Comparison of ENCODE assay signal across 24 cellular contexts in genomic region chr19:8089664-8090601, GRCh38. TPM values are rescaled to one million over a fixed set of nuclear protein-coding genes. Genes with fewer than 3 reads are reported as not detected.
DNase-seq lines count a peak whose midpoint lies in the region; ATAC-seq, FAIRE-seq and TF ChIP-seq lines count a peak whose summit lies in the region.
"Had no signal": no experiment of that assay in that cellular context is flagged by ENCODE, and none has a peak within 500 bp of the region (broad histone marks: within the 10 kb centered on the region; RNA-seq: fewer than 3 reads in every experiment).

No MANE protein-coding gene starts in this region.

- H3K27me3 Mint-ChIP-seq in progenitor cell of endocrine pancreas (no peaks in the 10 kb centered on the region), mesothelial cell of epicardium (ENCODE audit: low read depth) (no peaks in the 10 kb centered on the region)
- H3K27me3 Mint-ChIP-seq: CD4-positive, alpha-beta T cell; IgD-negative memory B cell had no signal

- no peak for TF ChIP-seq CTCF in A549 (IDR thresholded peaks at IDR 0.05)
- no peak for TF ChIP-seq CTCF in K562 (IDR thresholded peaks at IDR 0.05 in 2 of 3, conservative IDR thresholded peaks at IDR 0.05 in 1 of 3; ENCODE audit: insufficient read depth in 2 of 3, low read depth in 1 of 3, low read length in 3 of 3)
- no peak for TF ChIP-seq CTCF in progenitor cell of endocrine pancreas (IDR thresholded peaks at IDR 0.05; ENCODE audit: unreplicated experiment)
- no peak for TF ChIP-seq CTCF in mesothelial cell of epicardium (IDR thresholded peaks at IDR 0.05; ENCODE audit: unreplicated experiment)

- no TSS peak for BruUV-seq in K562 (replicated peaks; lab: Mats Ljungman, UMichigan)

- H2AFZ ChIP-seq in K562 (ENCODE audit: low read depth, low read length): no peak overlapping the region
- H2AFZ ChIP-seq: GM23248 had no signal

- H3K9ac ChIP-seq in HUES64 (ENCODE audit: low read depth, low read length) (no peak overlapping the region), K562 (ENCODE audit: insufficient read depth in 1 of 2, low read depth in 2 of 2, low read length in 2 of 2) (no peak overlapping the region; a peak in 1 of 4 replicates)
- H3K9ac ChIP-seq: BLaER1, GM23248 had no signal

- ATAC-seq in A549 (peak in 1 of 2 experiments; percentile 56; a peak in 2 of 6 replicates), K562 (no peak), HG03108 (IDR thresholded peaks at IDR 0.05; ENCODE audit: unreplicated experiment) (no peak)

- 67% methylated on average over 10 of the region's 19 CpGs for WGBS in A549 (ENCODE audit: missing lambda C conversion rate)
- WGBS in HUES64: 92% methylated on average over 19 of the region's 19 CpGs
- WGBS in K562 (ENCODE audit: insufficient coverage, low coverage, missing lambda C conversion rate): 72% methylated on average over 14 of the region's 19 CpGs

- POLR2A ChIA-PET in A549 (lab: Yijun Ruan, JAX): no interaction called here
- POLR2A ChIA-PET in K562 (lab: Yijun Ruan, JAX): interaction anchor here (0.6 kb wide), 1 partner anchor 78 kb away, joined by 3 read pairs; no protein-coding TSS in a partner anchor

- CTCF ChIA-PET in A549 (lab: Yijun Ruan, JAX) (no interaction called here), K562 (lab: Yijun Ruan, JAX; ENCODE audit: low intra/inter-chr PET ratio) (no interaction called here)

- FAIRE-seq in A549 (lab: Jason Lieb, UNC) (no peak), K562 (lab: Jason Lieb, UNC) (no peak)
- FAIRE-seq: RCC 7860 had no signal

- H3K36me3 ChIP-seq in HUES64 (ENCODE audit: insufficient read depth, low read length) (peaks cover 65% of the 10 kb centered on the region), K562 (ENCODE audit: control insufficient read depth, insufficient read depth, low read length) (no peaks in the 10 kb centered on the region)
- H3K36me3 ChIP-seq: BLaER1, SJSA1 had no signal

- H3K27ac Mint-ChIP-seq in progenitor cell of endocrine pancreas: peak overlapping the region; percentile 23
- no peak overlapping the region for H3K27ac Mint-ChIP-seq in mesothelial cell of epicardium
- H3K27ac Mint-ChIP-seq: CD4-positive, alpha-beta T cell; IgD-negative memory B cell had no signal

- H3K27me3 ChIP-seq in HUES64 (ENCODE audit: insufficient read depth, low read length) (no peaks in the 10 kb centered on the region), K562 (ENCODE audit: control insufficient read depth in 2 of 2, insufficient read depth in 2 of 2, low read length in 2 of 2) (no peaks in the 10 kb centered on the region)
- H3K27me3 ChIP-seq: BLaER1, SJSA1 had no signal

- H3K4me3 ChIP-seq in A549 (no peak overlapping the region), HUES64 (ENCODE audit: low read length) (no peak overlapping the region), K562 (no peak overlapping the region)
- H3K4me3 ChIP-seq: BLaER1, GM23248, SJSA1 had no signal

- intact Hi-C loops in K562 (cut with micrococcal nuclease): loop anchor here (5.0 kb wide), 1 partner anchor 52 kb away; no protein-coding TSS in a partner anchor

- H3K9me1 ChIP-seq in K562 (ENCODE audit: control insufficient read depth, insufficient read depth, low read length): no peaks in the 10 kb centered on the region

- H3K9me3 Mint-ChIP-seq in progenitor cell of endocrine pancreas (ENCODE audit: low read depth) (peaks cover 2% of the 10 kb centered on the region), mesothelial cell of epicardium (peaks cover 4% of the 10 kb centered on the region)
- H3K9me3 Mint-ChIP-seq: CD4-positive, alpha-beta T cell had no signal

- H3K27ac ChIP-seq in A549 (no peak overlapping the region), HUES64 (ENCODE audit: low read depth, low read length) (peak overlapping the region; percentile 18; the same call in 1 of the 2 replicates), K562 (ENCODE audit: extremely low read depth, low read depth, low read length) (no peak overlapping the region)
- H3K27ac ChIP-seq: BLaER1, GM23248, SJSA1 had no signal

- H4K20me1 ChIP-seq in K562 (replicated peaks; ENCODE audit: control insufficient read depth, insufficient read depth, low read length): no peaks in the 10 kb centered on the region
- H4K20me1 ChIP-seq: BLaER1 had no signal

- in situ Hi-C loops in K562 (cut with MboI): no loop called here

- no peaks in the 10 kb centered on the region for H3K79me2 ChIP-seq in K562 (ENCODE audit: control insufficient read depth, insufficient read depth, low read length)

- H3K36me3 Mint-ChIP-seq in progenitor cell of endocrine pancreas (ENCODE audit: insufficient read depth): peaks cover 26% of the 10 kb centered on the region
- H3K36me3 Mint-ChIP-seq in mesothelial cell of epicardium: peaks cover 42% of the 10 kb centered on the region
- H3K36me3 Mint-ChIP-seq: IgD-negative memory B cell had no signal

- no peak for DNase-seq in A549 (ENCODE audit: low read depth in 1 of 2, low spot score in 1 of 2)
- DNase-seq in K562 (ENCODE audit: extremely low read depth in 1 of 4, low spot score in 3 of 4): peak in 1 of 4 experiments; percentile 39
- DNase-seq in progenitor cell of endocrine pancreas (ENCODE audit: low spot score, unreplicated experiment): no peak
- no peak for DNase-seq in retina
- no peak for DNase-seq in mesothelial cell of epicardium (ENCODE audit: low spot score in 2 of 2, unreplicated experiment in 2 of 2)
- DNase-seq: CD4-positive, alpha-beta T cell; COR-L47; DMS 273 treated with DMSO at 0.1 percent for 48 hours; GM23248; HCEC 1CT; Kasumi-1; NCI-H1417; NCI-H1694 treated with DMSO at 0.1 percent for 48 hours; NCI-H2081 treated with DMSO at 0.1 percent for 48 hours; NCI-H2171 treated with DMSO at 0.1 percent for 48 hours; NCI-H524 treated with DMSO at 0.1 percent for 48 hours had no signal

- H3K4me1 ChIP-seq in A549 (peaks cover 7% of the 10 kb centered on the region; the same call in 1 of the 3 replicates), HUES64 (ENCODE audit: insufficient read depth, low read length) (no peaks in the 10 kb centered on the region), K562 (replicated peaks in 1 of 2; ENCODE audit: control insufficient read depth in 2 of 2, insufficient read depth in 2 of 2, low read length in 2 of 2) (peaks cover 15 to 36% of the 10 kb centered on the region in 2 experiments)
- H3K4me1 ChIP-seq: BLaER1, SJSA1 had no signal

- H3K9me3 ChIP-seq in A549: no peaks in the 10 kb centered on the region; the same call in 2 of the 3 replicates
- peaks cover 2% of the 10 kb centered on the region; the same call in 1 of the 2 replicates for H3K9me3 ChIP-seq in HUES64 (ENCODE audit: insufficient read depth, low read depth, low read length)
- no peaks in the 10 kb centered on the region; the same call in 1 of the 2 replicates for H3K9me3 ChIP-seq in K562 (replicated peaks; ENCODE audit: control insufficient read depth, insufficient read depth, low read depth, low read length)

- TF ChIP-seq RAD21 in A549 (conservative IDR thresholded peaks at IDR 0.05 in 1 of 2, IDR thresholded peaks at IDR 0.05 in 1 of 2): no peak
- no peak for TF ChIP-seq RAD21 in K562 (CRISPR knock-in tag; conservative IDR thresholded peaks at IDR 0.05 in 1 of 2, IDR thresholded peaks at IDR 0.05 in 1 of 2)

- TF ChIP-seq EP300 in A549 (IDR thresholded peaks at IDR 0.05) (no peak), K562 (IDR thresholded peaks at IDR 0.05; ENCODE audit: low read length) (no peak)

- no peak overlapping the region for H3K4me2 ChIP-seq in A549
- no peak overlapping the region for H3K4me2 ChIP-seq in K562 (ENCODE audit: insufficient read depth, low read length)
- H3K4me2 ChIP-seq: BLaER1 had no signal

- H3K4me3 Mint-ChIP-seq in progenitor cell of endocrine pancreas (ENCODE audit: low read depth) (no peak overlapping the region), mesothelial cell of epicardium (no peak overlapping the region)
- H3K4me3 Mint-ChIP-seq: CD4-positive, alpha-beta T cell; IgD-negative memory B cell had no signal

- H3K4me1 Mint-ChIP-seq in progenitor cell of endocrine pancreas (ENCODE audit: low read depth) (peaks cover 6% of the 10 kb centered on the region), mesothelial cell of epicardium (no peaks in the 10 kb centered on the region)
- H3K4me1 Mint-ChIP-seq: IgD-negative memory B cell had no signal

- no peak for TF ChIP-seq POLR2A in A549 (IDR thresholded peaks at IDR 0.05; ENCODE audit: low read length)
- TF ChIP-seq POLR2A in K562 (conservative IDR thresholded peaks at IDR 0.05): no peak

RNA-seq across cellular contexts. Expression of gene CCL25, which starts 37.4 kb away (rescaled TPM):
- polyA plus RNA-seq in A549 (2011; rRNA removed) (not detected in 2 replicates), A549 (2017; fragmentation: RNase III; extraction: RNeasy Plus Mini Kit Qiagen cat#74134 plus additional on column Dnase treatment) (not detected in 3 replicates), K562 (2011; rRNA removed) (0.15 TPM in 1 of 2 replicates, not detected in the other), K562 (2014; fragmentation: Illumina TruSeq; extraction: Trizol) (not detected in 2 replicates), K562 (2014; fragmentation: Nextera tagmentation; extraction: Ambion mirVana) (not detected), K562 (2014; rRNA removed) (not detected in 2 replicates)
- not detected in 2 replicates for polyA plus RNA-seq in A549 (2012; cell fraction: cytosol; rRNA removed)
- 0.24 TPM in 1 of 2 replicates, not detected in the other for polyA plus RNA-seq in A549 (2012; cell fraction: nucleus; rRNA removed)
- not detected in 2 replicates for polyA minus RNA-seq in A549 (2011; rRNA and poly(A)+ RNA removed)
- not detected for polyA plus RNA-seq in HUES64 (2013, experiment 1 of 2)
- polyA plus RNA-seq in HUES64 (2013, experiment 2 of 2): not detected
- not detected in 2 replicates for total RNA-seq in K562 (2011; cell fraction: chromatin; rRNA removed; ENCODE audit: low replicate concordance)
- total RNA-seq in K562 (2011; cell fraction: nucleolus; rRNA removed): not detected in 2 replicates
- not detected in 2 replicates for total RNA-seq in K562 (2011; cell fraction: nucleoplasm; rRNA removed)
- total RNA-seq in K562 (2014; rRNA removed) (not detected in 2 replicates), K562 (2014; rRNA removed; fragmentation: Illumina TruSeq; extraction: Trizol) (not detected in 2 replicates), K562 (2015; rRNA removed; fragmentation: Illumina TruSeq; extraction: Trizol) (not detected in 2 replicates), K562 (2021) (not detected in 2 replicates), progenitor cell of endocrine pancreas (not detected in 2 replicates), mesothelial cell of epicardium (0.29 to 0.42 TPM in 2 of 3 replicates, not detected in the other)
- polyA plus RNA-seq in K562 (2011; cell fraction: cytosol; rRNA removed): 0.07 and 0.18 TPM in 2 replicates
- polyA plus RNA-seq in K562 (2011; cell fraction: nucleus; rRNA removed): 0.14 TPM in 1 of 2 replicates, not detected in the other
- 0.10 TPM in 1 of 2 replicates, not detected in the other for polyA plus RNA-seq in K562 (2012)
- polyA minus RNA-seq in K562 (2011; rRNA and poly(A)+ RNA removed): not detected in 2 replicates
- not detected in 2 replicates for polyA minus RNA-seq in K562 (2011; cell fraction: cytosol; rRNA and poly(A)+ RNA removed)
- polyA minus RNA-seq in K562 (2011; cell fraction: nucleus; rRNA and poly(A)+ RNA removed): not detected in 2 replicates
- total RNA-seq: CD4-positive, alpha-beta T cell; GM23248; MCF 10A; SJSA1 had no signal
- polyA plus RNA-seq: GM23248 had no signal

RNA-seq across cellular contexts. Expression of gene FBN3, which starts 59.5 kb away (rescaled TPM):
- polyA plus RNA-seq in A549 (2011; rRNA removed) (0.01 TPM in 1 of 2 replicates, not detected in the other), A549 (2017; fragmentation: RNase III; extraction: RNeasy Plus Mini Kit Qiagen cat#74134 plus additional on column Dnase treatment) (not detected in 3 replicates), K562 (2011; rRNA removed) (0.08 and 0.11 TPM in 2 replicates), K562 (2014; fragmentation: Illumina TruSeq; extraction: Trizol) (not detected in 2 replicates), K562 (2014; fragmentation: Nextera tagmentation; extraction: Ambion mirVana) (under 1 TPM in 1 of 2 experiments, not detected in 1; 0.01 TPM), K562 (2014; rRNA removed) (0.01 and 0.03 TPM in 2 replicates)
- polyA plus RNA-seq in A549 (2012; cell fraction: cytosol; rRNA removed): under 0.01 TPM in 2 replicates
- 0.01 and 0.02 TPM in 2 replicates for polyA plus RNA-seq in A549 (2012; cell fraction: nucleus; rRNA removed)
- polyA minus RNA-seq in A549 (2011; rRNA and poly(A)+ RNA removed): not detected in 2 replicates
- polyA plus RNA-seq in HUES64 (2013, experiment 1 of 2): 14.8 TPM
- 16.2 TPM for polyA plus RNA-seq in HUES64 (2013, experiment 2 of 2)
- 2.3 TPM in 1 of 2 replicates, not detected in the other for total RNA-seq in K562 (2011; cell fraction: chromatin; rRNA removed; ENCODE audit: low replicate concordance)
- 0.67 TPM in 1 of 2 replicates, not detected in the other for total RNA-seq in K562 (2011; cell fraction: nucleolus; rRNA removed)
- total RNA-seq in K562 (2011; cell fraction: nucleoplasm; rRNA removed): 0.44 and 1.3 TPM in 2 replicates
- total RNA-seq in K562 (2014; rRNA removed) (under 0.01 TPM in 1 of 2 replicates, not detected in the other), K562 (2014; rRNA removed; fragmentation: Illumina TruSeq; extraction: Trizol) (not detected in 2 replicates), K562 (2015; rRNA removed; fragmentation: Illumina TruSeq; extraction: Trizol) (not detected in 2 replicates), K562 (2021) (0.04 and 0.29 TPM in 2 replicates), progenitor cell of endocrine pancreas (121 and 122 TPM in 2 replicates), mesothelial cell of epicardium (115 to 124 TPM (median 120 TPM) in 3 replicates)
- polyA plus RNA-seq in K562 (2011; cell fraction: cytosol; rRNA removed): 0.04 and 0.06 TPM in 2 replicates
- polyA plus RNA-seq in K562 (2011; cell fraction: nucleus; rRNA removed): 0.13 and 0.54 TPM in 2 replicates
- 0.01 and 0.08 TPM in 2 replicates for polyA plus RNA-seq in K562 (2012)
- polyA minus RNA-seq in K562 (2011; rRNA and poly(A)+ RNA removed): not detected in 2 replicates
- polyA minus RNA-seq in K562 (2011; cell fraction: cytosol; rRNA and poly(A)+ RNA removed): not detected in 2 replicates
- polyA minus RNA-seq in K562 (2011; cell fraction: nucleus; rRNA and poly(A)+ RNA removed): 0.33 and 0.54 TPM in 2 replicates
- total RNA-seq: CD4-positive, alpha-beta T cell; GM23248; MCF 10A; OCI-LY7; SJSA1 had no signal
- polyA plus RNA-seq: GM23248, IgD-negative memory B cell had no signal

Comparison
In these comparisons a context has a peak if more than half of its experiments do, and no peak if none do; other contexts are left out.
1. RNA of gene FBN3, which starts 59.5 kb away (total RNA-seq): 121 to 122 TPM in progenitor cell of endocrine pancreas and 115 to 124 TPM in mesothelial cell of epicardium; under 0.01 to 2.3 TPM in K562; every median in the first group is over 10 times any median in the second.
2. Of the 35 proteins assayed by ChIP-seq in both K562 and A549: peak only in K562: none; only in A549: none; in both: USF2; in neither: 34.